In the genomic region with DNA sequence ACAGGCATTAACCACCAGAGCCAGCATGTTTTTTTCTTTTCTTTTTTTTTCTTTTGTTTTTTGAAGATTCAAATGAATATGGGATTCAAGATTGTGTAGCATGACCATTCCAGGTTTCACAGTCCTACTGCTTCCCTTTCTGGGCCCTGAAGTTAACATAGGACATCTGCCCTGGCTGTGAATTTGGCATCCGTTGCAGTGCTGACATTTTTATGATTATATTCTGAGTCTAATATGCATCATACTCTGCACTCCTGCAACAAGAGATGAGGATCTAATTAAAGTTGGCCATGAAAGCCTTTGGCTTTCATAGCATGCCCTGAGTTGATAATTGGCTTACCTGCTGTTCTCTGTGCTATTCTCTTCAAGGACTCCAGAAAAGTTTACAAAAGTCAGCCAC, we compare ENCODE assay signal across 29 cellular contexts. TPM values are rescaled to one million over a fixed set of nuclear protein-coding genes. Genes with fewer than 3 reads are reported as not detected.
DNase-seq lines count a peak whose midpoint lies in the region; ATAC-seq, FAIRE-seq and TF ChIP-seq lines count a peak whose summit lies in the region.
"Had no signal": no experiment of that assay in that cellular context is flagged by ENCODE, and none has a peak within 500 bp of the region (broad histone marks: within the 10 kb centered on the region; RNA-seq: fewer than 3 reads in every experiment).

No MANE protein-coding gene starts in this region.

- H3K9me3 Mint-ChIP-seq in stimulated activated effector memory CD8-positive, alpha-beta T cell treated with anti-CD3 and anti-CD28 coated beads, Interleukin-12 subunit alpha, Interleukin-12 subunit beta, amount 100 ng/mL, for 72 hours, result peaks cover 6% of the 10 kb centered on the region

- H3K4me3 Mint-ChIP-seq in stimulated activated effector memory CD8-positive, alpha-beta T cell treated with anti-CD3 and anti-CD28 coated beads, Interleukin-12 subunit alpha, Interleukin-12 subunit beta, amount 100 ng/mL, for 72 hours, result no peak overlapping the region
- H3K4me3 Mint-ChIP-seq: CD14-positive monocyte, IgD-negative memory B cell had no signal

- H3K9me3 ChIP-seq in right lobe of liver, result no peaks in the 10 kb centered on the region
- H3K9me3 ChIP-seq: BE2C, SJSA1 had no signal

- H3K36me3 ChIP-seq in right lobe of liver, result peaks cover 0 to 4% (median 0%) of the 10 kb centered on the region in 4 donors
- H3K36me3 ChIP-seq: BE2C, SJSA1 had no signal

- H3K4me3 ChIP-seq in foreskin fibroblast (ENCODE audit: low read depth in 1 of 2, low read length in 2 of 2) (no peak overlapping the region), right lobe of liver (no peak overlapping the region)
- H3K4me3 ChIP-seq: A549, PC-9, SJSA1 had no signal

- TF ChIP-seq CTCF in foreskin fibroblast (IDR thresholded peaks at IDR 0.05; ENCODE audit: low read depth, low read length) (no peak), D721Med (IDR thresholded peaks at IDR 0.05; ENCODE audit: insufficient read depth, missing control alignments) (no peak), right lobe of liver (IDR thresholded peaks at IDR 0.05) (no peak)

- peaks cover 15% of the 10 kb centered on the region for H3K36me3 Mint-ChIP-seq in stimulated activated effector memory CD8-positive, alpha-beta T cell treated with anti-CD3 and anti-CD28 coated beads, Interleukin-12 subunit alpha, Interleukin-12 subunit beta, amount 100 ng/mL, for 72 hours

- no peaks in the 10 kb centered on the region for H3K27me3 ChIP-seq in right lobe of liver
- H3K27me3 ChIP-seq: BE2C, SJSA1 had no signal

- no peak for TF ChIP-seq POLR2A in right lobe of liver (IDR thresholded peaks at IDR 0.05)

- intact Hi-C loops in right lobe of liver (cut with DNase I), result no loop called here

- no peaks in the 10 kb centered on the region for H3K4me1 Mint-ChIP-seq in stimulated activated effector memory CD8-positive, alpha-beta T cell treated with anti-CD3 and anti-CD28 coated beads, Interleukin-12 subunit alpha, Interleukin-12 subunit beta, amount 100 ng/mL, for 72 hours
- H3K4me1 Mint-ChIP-seq: IgD-negative memory B cell had no signal

- ATAC-seq in stimulated activated effector memory CD8-positive, alpha-beta T cell treated with anti-CD3 and anti-CD28 coated beads, Interleukin-12 subunit alpha, Interleukin-12 subunit beta, amount 100 ng/mL, for 72 hours, result no peak
- ATAC-seq in right lobe of liver, result no peak
- ATAC-seq: A549, HCT116, Right ventricle myocardium inferior had no signal

- no peak overlapping the region for H3K27ac ChIP-seq in right lobe of liver
- H3K27ac ChIP-seq: A549, HL-60, KMS-11, PC-9, SJSA1 had no signal

- H3K27ac Mint-ChIP-seq in stimulated activated effector memory CD8-positive, alpha-beta T cell treated with anti-CD3 and anti-CD28 coated beads, Interleukin-12 subunit alpha, Interleukin-12 subunit beta, amount 100 ng/mL, for 72 hours, result no peak overlapping the region
- H3K27ac Mint-ChIP-seq: CD14-positive monocyte, IgD-negative memory B cell had no signal

- WGBS in right lobe of liver (ENCODE audit: insufficient coverage, low coverage, low lambda C conversion rate, missing lambda C conversion rate), result 57% methylated on average over 1 of the region's 1 CpG

- no peak for FAIRE-seq in D721Med (lab: Jason Lieb, UNC)
- FAIRE-seq: A549, GM12891 had no signal

- no peaks in the 10 kb centered on the region for H3K4me1 ChIP-seq in right lobe of liver
- H3K4me1 ChIP-seq: A549, BE2C, SJSA1 had no signal

- peak; percentile 43 for DNase-seq in AG20443 (ENCODE audit: low spot score)
- DNase-seq in GM04503 (ENCODE audit: low read depth), result peak; percentile 31
- peak; percentile 81 for DNase-seq in NCI-H446 treated with DMSO at 0.1 percent for 48 hours (lab: John Stamatoyannopoulos, UW)
- DNase-seq in foreskin fibroblast, result peak; percentile 33 to 50
- no peak for DNase-seq in stimulated activated effector memory CD8-positive, alpha-beta T cell treated with anti-CD3 and anti-CD28 coated beads, Interleukin-12 subunit alpha, Interleukin-12 subunit beta, amount 100 ng/mL, for 72 hours (ENCODE audit: low spot score in 2 of 2)
- DNase-seq in D721Med (ENCODE audit: insufficient read length, low spot score), result no peak
- no peak for DNase-seq in right lobe of liver
- DNase-seq: BE2C, Calu3, DMS153, DND-41, NCI-H1048, NCI-H1417 treated with DMSO at 0.1 percent for 48 hours, NCI-H1694 treated with DMSO at 0.1 percent for 48 hours, NCI-H2081 treated with DMSO at 0.1 percent for 48 hours, NCI-H2171 treated with DMSO at 0.1 percent for 48 hours, NCI-H345, NCI-H524 treated with DMSO at 0.1 percent for 48 hours, NCI-H774, PC-9 had no signal

RNA-seq across cellular contexts. Expression of a gene that starts 29.8 kb away (rescaled TPM):
- total RNA-seq in right lobe of liver, result 10 to 100 TPM in 2 of 6 experiments, 1 to 10 TPM in 4; 8.5 to 11.2 (median 9.7) TPM

RNA-seq across cellular contexts. Expression of a gene that starts 30.0 kb away (rescaled TPM):
- 10 to 100 TPM; 13.0 to 21.0 (median 18.5) TPM for total RNA-seq in right lobe of liver

Comparison
In these comparisons a context has a peak if more than half of its experiments do, and no peak if none do; other contexts are left out.
1. DNase-seq: peak in AG20443 (single experiment), GM04503 (single experiment), NCI-H446 treated with DMSO at 0.1 percent for 48 hours (single experiment) and foreskin fibroblast (2 of 2); none in stimulated activated effector memory CD8-positive, alpha-beta T cell treated with anti-CD3 and anti-CD28 coated beads, Interleukin-12 subunit alpha, Interleukin-12 subunit beta, amount 100 ng/mL, for 72 hours (0 of 2), D721Med (single experiment) and right lobe of liver (0 of 3).